Comparison of ENCODE assay signal across 24 cellular contexts in the genomic region with DNA sequence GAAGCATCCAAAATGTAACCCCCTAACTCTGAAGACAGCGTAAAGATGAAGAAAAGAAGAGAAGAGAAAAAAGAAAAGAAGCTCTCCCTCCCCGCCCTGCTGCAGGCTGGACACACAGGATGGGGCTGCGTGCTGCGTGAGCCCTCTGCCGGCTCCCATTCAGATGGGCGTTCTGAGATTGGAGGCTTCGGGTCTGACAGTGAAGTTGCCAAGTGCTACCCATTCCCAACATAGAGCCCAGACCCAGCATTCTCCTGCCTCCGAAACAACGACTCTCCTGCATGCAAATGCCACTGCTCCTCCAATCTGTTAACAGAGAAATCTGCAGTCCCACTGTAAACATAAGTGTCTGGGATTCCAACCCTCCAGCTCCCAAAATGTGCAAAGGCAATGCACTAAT.
DNase-seq lines count a peak whose midpoint lies in the region; TF ChIP-seq lines count a peak whose summit lies in the region.
"Had no signal": no experiment of that assay in that cellular context is flagged by ENCODE, and none has a peak within 500 bp of the region (broad histone marks: within the 10 kb centered on the region; RNA-seq: fewer than 3 reads in every experiment).

No MANE protein-coding gene starts in this region.

- H2BK5ac ChIP-seq in mesendoderm (ENCODE audit: low read length) = no peak overlapping the region

- no peak overlapping the region for H4K5ac ChIP-seq in mesendoderm (ENCODE audit: low read length)

- peak overlapping the region; percentile 69 for H3K4me2 ChIP-seq in Karpas-422 (ENCODE audit: low read depth, low read length, poor library complexity, severe bottlenecking)
- H3K4me2 ChIP-seq in mesendoderm (ENCODE audit: low read length) = no peak overlapping the region

- H3K27ac Mint-ChIP-seq in endodermal cell = no peak overlapping the region
- no peak overlapping the region for H3K27ac Mint-ChIP-seq in activated CD4-positive, alpha-beta memory T cell treated with anti-CD3 and anti-CD28 coated beads, Interleukin-2, amount 10 ng/mL, durations not matched to agents 7 days and 5 days
- H3K27ac Mint-ChIP-seq: activated CD8-positive, alpha-beta T cell treated with anti-CD3 and anti-CD28 coated beads for 36 hours; activated naive CD4-positive, alpha-beta T cell treated with anti-CD3 and anti-CD28 coated beads, Interleukin-2, amount 10 ng/mL, durations not matched to agents 7 days and 5 days; naive thymus-derived CD4-positive, alpha-beta T cell had no signal

- TF ChIP-seq CTCF in endodermal cell (conservative IDR thresholded peaks at IDR 0.05) (peak; percentile 59), Peyer's patch (IDR thresholded peaks at IDR 0.05) (no peak)

- H2BK120ac ChIP-seq in mesendoderm (ENCODE audit: low read depth, low read length) = no peak overlapping the region

- H3K27me3 Mint-ChIP-seq in endodermal cell (ENCODE audit: insufficient read depth) = peaks cover 73% of the 10 kb centered on the region
- H3K27me3 Mint-ChIP-seq in activated CD4-positive, alpha-beta memory T cell treated with anti-CD3 and anti-CD28 coated beads, Interleukin-2, amount 10 ng/mL, durations not matched to agents 7 days and 5 days = peaks cover 7% of the 10 kb centered on the region
- H3K27me3 Mint-ChIP-seq: activated CD8-positive, alpha-beta T cell treated with anti-CD3 and anti-CD28 coated beads for 36 hours had no signal

- peak overlapping the region; percentile 76; the same call in 1 of the 2 replicates for H2AFZ ChIP-seq in Karpas-422 (ENCODE audit: low read length)

- no peaks in the 10 kb centered on the region for H3K27me3 ChIP-seq in Karpas-422 (ENCODE audit: low read length)
- peaks cover 75% of the 10 kb centered on the region for H3K27me3 ChIP-seq in endodermal cell (ENCODE audit: control insufficient read depth, insufficient read depth, low read length, poor library complexity, severe bottlenecking)
- H3K27me3 ChIP-seq in mesendoderm (ENCODE audit: insufficient read depth, low read length, poor library complexity) = no peaks in the 10 kb centered on the region
- no peaks in the 10 kb centered on the region for H3K27me3 ChIP-seq in Peyer's patch
- H3K27me3 ChIP-seq: uterus had no signal

- no peaks in the 10 kb centered on the region for H3K79me2 ChIP-seq in Karpas-422 (ENCODE audit: low read length)
- no peaks in the 10 kb centered on the region for H3K79me2 ChIP-seq in mesendoderm (ENCODE audit: control insufficient read depth, insufficient read depth, low read length)

- H3K9ac ChIP-seq in Karpas-422 (ENCODE audit: low read length) = no peak overlapping the region
- H3K9ac ChIP-seq in endodermal cell (ENCODE audit: extremely low read depth, low read length, poor library complexity, severe bottlenecking) = no peak overlapping the region
- H3K9ac ChIP-seq in mesendoderm (ENCODE audit: low read length) = no peak overlapping the region

- H3K18ac ChIP-seq in mesendoderm (ENCODE audit: low read length) = no peak overlapping the region

- DNase-seq in AG20443 (ENCODE audit: low spot score) (peak; percentile 35), Karpas-422 (no peak), endodermal cell (peak; percentile 83), mesendoderm (peak; percentile 42), foreskin melanocyte (no peak), H4 (ENCODE audit: low spot score) (no peak), Peyer's patch (no peak)
- no peak for DNase-seq in activated CD4-positive, alpha-beta memory T cell treated with anti-CD3 and anti-CD28 coated beads, Interleukin-2, amount 10 ng/mL, durations not matched to agents 7 days and 5 days
- DNase-seq: activated CD8-positive, alpha-beta T cell treated with anti-CD3 and anti-CD28 coated beads for 36 hours; activated naive CD4-positive, alpha-beta T cell treated with anti-CD3 and anti-CD28 coated beads, Interleukin-2, amount 10 ng/mL, durations not matched to agents 7 days and 5 days; activated T-cell treated with anti-CD3 and anti-CD28 coated beads, Interleukin-2, amount 50 U/mL, for 4 hours; aorta; cerebellar nuclear complex; DMS79 treated with DMSO at 0.1 percent for 48 hours; Kasumi-1; mammary epithelial cell; naive thymus-derived CD4-positive, alpha-beta T cell; NCI-H1092; NCI-H2081; NCI-H510A; small intestine; stimulated activated CD4-positive, alpha-beta T cell treated with anti-CD3 and anti-CD28 coated beads, Interleukin-4, amount 100 ng/mL, for 4 hours; uterus had no signal

- no peak overlapping the region for H2AK5ac ChIP-seq in mesendoderm (ENCODE audit: low read length)

- H4K20me1 ChIP-seq in Karpas-422 (ENCODE audit: insufficient read depth, low read depth, low read length) = no peaks in the 10 kb centered on the region

- H3K36me3 Mint-ChIP-seq in endodermal cell (ENCODE audit: low read depth) = no peaks in the 10 kb centered on the region
- no peaks in the 10 kb centered on the region for H3K36me3 Mint-ChIP-seq in activated CD4-positive, alpha-beta memory T cell treated with anti-CD3 and anti-CD28 coated beads, Interleukin-2, amount 10 ng/mL, durations not matched to agents 7 days and 5 days (ENCODE audit: low read depth)
- H3K36me3 Mint-ChIP-seq: activated naive CD4-positive, alpha-beta T cell treated with anti-CD3 and anti-CD28 coated beads, Interleukin-2, amount 10 ng/mL, durations not matched to agents 7 days and 5 days; naive thymus-derived CD4-positive, alpha-beta T cell had no signal

- H3K9me2 ChIP-seq in Karpas-422 (replicated peaks; ENCODE audit: insufficient read depth, low read length) = no peaks in the 10 kb centered on the region

- no peaks in the 10 kb centered on the region for H3K79me1 ChIP-seq in mesendoderm (ENCODE audit: low read length)

- no peak overlapping the region for H2BK15ac ChIP-seq in mesendoderm (replicated peaks; ENCODE audit: low read depth)

- H3K4ac ChIP-seq in mesendoderm (ENCODE audit: low read depth, low read length) = no peak overlapping the region

- H3K9me3 ChIP-seq in Karpas-422 (ENCODE audit: low read length) (no peaks in the 10 kb centered on the region), endodermal cell (ENCODE audit: control insufficient read depth, low read length) (no peaks in the 10 kb centered on the region), Peyer's patch (no peaks in the 10 kb centered on the region)
- H3K9me3 ChIP-seq: uterus had no signal

- POLR2A ChIA-PET in activated CD4-positive, alpha-beta memory T cell treated with anti-CD3 and anti-CD28 coated beads, Interleukin-2, amount 10 ng/mL, durations not matched to agents 7 days and 5 days (lab: Charles Lee) = no interaction called here

- H3K9me3 Mint-ChIP-seq in endodermal cell = no peaks in the 10 kb centered on the region
- H3K9me3 Mint-ChIP-seq in activated CD4-positive, alpha-beta memory T cell treated with anti-CD3 and anti-CD28 coated beads, Interleukin-2, amount 10 ng/mL, durations not matched to agents 7 days and 5 days = no peaks in the 10 kb centered on the region
- H3K9me3 Mint-ChIP-seq: activated CD8-positive, alpha-beta T cell treated with anti-CD3 and anti-CD28 coated beads for 36 hours; activated naive CD4-positive, alpha-beta T cell treated with anti-CD3 and anti-CD28 coated beads, Interleukin-2, amount 10 ng/mL, durations not matched to agents 7 days and 5 days; activated T-cell treated with anti-CD3 and anti-CD28 coated beads, Interleukin-2, amount 50 U/mL, for 4 hours; naive thymus-derived CD4-positive, alpha-beta T cell had no signal

- no peak overlapping the region for H3K56ac ChIP-seq in mesendoderm (ENCODE audit: low read length)

- H3K4me1 Mint-ChIP-seq in endodermal cell = peaks cover 29% of the 10 kb centered on the region
- H3K4me1 Mint-ChIP-seq in activated CD4-positive, alpha-beta memory T cell treated with anti-CD3 and anti-CD28 coated beads, Interleukin-2, amount 10 ng/mL, durations not matched to agents 7 days and 5 days = peaks cover 9% of the 10 kb centered on the region

- H3K27ac ChIP-seq in Karpas-422 (ENCODE audit: low read length) = no peak overlapping the region; the same call in 1 of the 2 replicates
- H3K27ac ChIP-seq in endodermal cell (ENCODE audit: low read depth, low read length) = peak overlapping the region; percentile 40
- H3K27ac ChIP-seq in mesendoderm (ENCODE audit: low read depth, low read length) = no peak overlapping the region
- H3K27ac ChIP-seq in Peyer's patch = peak overlapping the region in 1 of 4 donors; percentile 64
- H3K27ac ChIP-seq: uterus, VCaP had no signal

- H3K4me3 ChIP-seq in Karpas-422 (ENCODE audit: low read length) (no peak overlapping the region), endodermal cell (ENCODE audit: low read length) (no peak overlapping the region), mesendoderm (ENCODE audit: low read length) (no peak overlapping the region), Peyer's patch (peak overlapping the region in 1 of 4 donors; percentile 6)
- H3K4me3 ChIP-seq: uterus had no signal

- 36 to 45% methylated on average over 8 to 9 of the region's 9 CpGs for WGBS in endodermal cell (ENCODE audit: insufficient coverage in 1 of 2, insufficient read length in 1 of 2), 2 experiments
- WGBS in mesendoderm (ENCODE audit: extremely low coverage, insufficient coverage, low lambda C conversion rate) = no CpG with 5 or more reads among the region's 9 CpGs

- H3K4me3 Mint-ChIP-seq in endodermal cell = no peak overlapping the region
- no peak overlapping the region for H3K4me3 Mint-ChIP-seq in activated CD4-positive, alpha-beta memory T cell treated with anti-CD3 and anti-CD28 coated beads, Interleukin-2, amount 10 ng/mL, durations not matched to agents 7 days and 5 days
- H3K4me3 Mint-ChIP-seq: activated CD8-positive, alpha-beta T cell treated with anti-CD3 and anti-CD28 coated beads for 36 hours; activated naive CD4-positive, alpha-beta T cell treated with anti-CD3 and anti-CD28 coated beads, Interleukin-2, amount 10 ng/mL, durations not matched to agents 7 days and 5 days; activated T-cell treated with anti-CD3 and anti-CD28 coated beads, Interleukin-2, amount 50 U/mL, for 4 hours; naive thymus-derived CD4-positive, alpha-beta T cell had no signal

- no peak overlapping the region for H4K8ac ChIP-seq in mesendoderm (ENCODE audit: low read depth, low read length)

- CTCF ChIA-PET in activated CD4-positive, alpha-beta memory T cell treated with anti-CD3 and anti-CD28 coated beads, Interleukin-2, amount 10 ng/mL, durations not matched to agents 7 days and 5 days (lab: Charles Lee) = no interaction called here

- peaks cover 65% of the 10 kb centered on the region for H3K4me1 ChIP-seq in Karpas-422 (ENCODE audit: low read length)
- no peaks in the 10 kb centered on the region for H3K4me1 ChIP-seq in endodermal cell (ENCODE audit: control insufficient read depth, insufficient read depth, low read length)
- H3K4me1 ChIP-seq in mesendoderm (ENCODE audit: control insufficient read depth, low read depth, low read length) = no peaks in the 10 kb centered on the region
- peaks cover 0 to 8% (median 4%) of the 10 kb centered on the region in 4 donors for H3K4me1 ChIP-seq in Peyer's patch
- H3K4me1 ChIP-seq: uterus had no signal

- TF ChIP-seq POLR2A in Peyer's patch (IDR thresholded peaks at IDR 0.05) = no peak

- H3K36me3 ChIP-seq in Karpas-422 (ENCODE audit: insufficient read depth, low read length) (no peaks in the 10 kb centered on the region), endodermal cell (ENCODE audit: control insufficient read depth, insufficient read depth, low read length) (no peaks in the 10 kb centered on the region), mesendoderm (ENCODE audit: control insufficient read depth, insufficient read depth, low read length) (no peaks in the 10 kb centered on the region), Peyer's patch (no peaks in the 10 kb centered on the region)
- H3K36me3 ChIP-seq: uterus had no signal

- no peak overlapping the region for H3K23ac ChIP-seq in mesendoderm (ENCODE audit: low read length)

Comparison
In these comparisons a context has a peak if more than half of its experiments do, and no peak if none do; other contexts are left out.
1. DNase-seq: peak in AG20443 (single experiment), endodermal cell (single experiment) and mesendoderm (single experiment); none in Karpas-422 (single experiment), activated CD4-positive, alpha-beta memory T cell treated with anti-CD3 and anti-CD28 coated beads, Interleukin-2, amount 10 ng/mL, durations not matched to agents 7 days and 5 days (single experiment), foreskin melanocyte (single experiment), H4 (single experiment) and Peyer's patch (0 of 3).